In the genomic region with DNA sequence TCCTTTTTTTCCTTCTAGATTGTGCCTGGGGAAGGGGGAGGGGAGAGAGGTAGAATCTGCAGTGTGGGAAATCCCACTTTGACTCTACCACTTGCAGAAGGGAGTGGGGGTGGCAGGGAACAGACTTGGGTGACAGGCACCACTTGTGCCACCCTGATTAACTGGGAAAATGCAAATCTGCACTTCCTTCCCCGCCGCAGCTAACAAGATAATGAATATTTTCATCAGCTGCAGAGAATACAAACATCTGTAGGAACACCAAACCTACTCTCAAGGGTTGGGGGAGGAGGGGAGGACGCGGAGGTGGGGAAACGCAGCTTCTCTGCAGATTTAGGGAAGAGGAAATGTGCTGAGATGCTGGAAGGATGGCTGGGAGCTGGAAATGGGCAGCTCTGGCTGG, we compare ENCODE assay signal across 27 cellular contexts.
"Had no signal": no experiment of that assay in that cellular context is flagged by ENCODE, and none has a peak within 500 bp of the region (broad histone marks: within the 10 kb centered on the region; RNA-seq: fewer than 3 reads in every experiment).

No MANE protein-coding gene starts in this region.

- FAIRE-seq: islet of Langerhans, kidney, urothelium cell line had no signal

- H3K4me1 ChIP-seq: left lung, lower lobe of right lung, suprapubic skin, tibial artery, upper lobe of right lung had no signal

- ATAC-seq: left colon, left lung, lower lobe of right lung, natural killer cell, right cardiac atrium, sciatic nerve, upper lobe of right lung had no signal

- H3K9me3 ChIP-seq: lower lobe of right lung, ovary, suprapubic skin, tibial artery, upper lobe of right lung had no signal

- H3K36me3 ChIP-seq: left lung, lower lobe of right lung, ovary, suprapubic skin, thoracic aorta, tibial artery, upper lobe of right lung had no signal

- H3K4me3 ChIP-seq: left lung, lower lobe of right lung, ovary, skin epidermis, suprapubic skin, thoracic aorta, tibial artery, upper lobe of right lung had no signal

- H3K27ac ChIP-seq: left lung, lower lobe of right lung, ovary, skin epidermis, suprapubic skin, thoracic aorta, tibial artery, upper lobe of right lung had no signal

- DNase-seq: immature natural killer cell; kidney; left colon; left lung; lower lobe of right lung; mammary epithelial cell; mesenchymal stem cell; naive B cell; natural killer cell; nephron progenitor cell; ovary; retina; right cardiac atrium; stimulated activated CD4-positive, alpha-beta T cell treated with anti-CD3 and anti-CD28 coated beads, Interleukin-12 subunit alpha, Interleukin-12 subunit beta, amount 100 ng/mL, for 4 hours; stimulated activated CD4-positive, alpha-beta T cell treated with anti-CD3 and anti-CD28 coated beads, Interleukin-15, amount 100 ng/mL, for 24 hours; stimulated activated CD4-positive, alpha-beta T cell treated with anti-CD3 and anti-CD28 coated beads, Interleukin-2, amount 100 ng/mL, for 24 hours; stimulated activated CD4-positive, alpha-beta T cell treated with anti-CD3 and anti-CD28 coated beads, Interleukin-4, amount 100 ng/mL, for 1 hour; stimulated activated naive CD4-positive, alpha-beta T cell; tibial artery; trophoblast cell; upper lobe of right lung had no signal
